1 cellular context compared by ENCODE assay signal in the genomic region with DNA sequence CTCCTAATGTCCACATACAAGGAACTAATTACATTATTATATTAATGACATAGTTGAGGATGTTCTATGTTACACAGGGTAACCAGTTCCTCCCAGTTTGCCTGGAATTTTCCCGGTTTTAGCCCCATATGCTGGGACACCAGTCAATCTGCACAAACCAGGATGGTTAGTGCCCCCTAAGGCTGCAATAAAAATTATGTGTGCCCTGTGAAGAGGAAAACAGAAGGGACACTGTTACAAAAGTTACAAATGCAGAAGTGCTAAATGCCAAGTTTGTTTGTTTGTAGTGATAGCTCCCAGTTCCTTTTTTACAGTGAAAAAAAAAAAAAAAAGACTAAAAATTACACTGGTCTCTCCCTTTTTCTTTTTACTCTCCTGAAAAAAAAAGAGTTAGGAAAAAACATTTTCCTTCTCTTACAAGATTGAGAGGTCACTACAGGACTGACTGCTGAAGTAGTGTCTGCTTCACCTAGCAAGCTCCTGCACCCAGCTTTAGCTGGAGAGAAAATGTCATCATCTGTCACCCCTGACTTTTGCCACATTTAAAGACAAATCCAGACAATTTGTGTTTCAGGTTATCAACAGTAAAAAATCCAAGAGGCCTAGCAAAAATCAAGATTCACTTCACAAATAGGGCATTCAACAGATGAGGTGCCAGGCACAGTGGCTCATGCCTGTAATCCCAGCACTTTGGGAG.
TF ChIP-seq lines count a peak whose summit lies in the region.

No MANE protein-coding gene starts in this region.

TF ChIP-seq in GM12878, 131 proteins besides CTCF, POLR2A, EP300 and RAD21 (continued from another document):
- TF ChIP-seq RUNX3 (IDR thresholded peaks at IDR 0.05; ENCODE audit: low read length) (no peak), ZNF384 (IDR thresholded peaks at IDR 0.05; ENCODE audit: borderline replicate concordance, low read depth, low read length) (peak; percentile 90), NBN (IDR thresholded peaks at IDR 0.05) (no peak), CREB1 (IDR thresholded peaks at IDR 0.05; ENCODE audit: low read depth) (no peak), NFYA (IDR thresholded peaks at IDR 0.05; ENCODE audit: borderline replicate concordance, low read depth, low read length) (no peak), NRF1 (conservative IDR thresholded peaks at IDR 0.05; ENCODE audit: low read depth, low read length) (no peak), SPI1 (IDR thresholded peaks at IDR 0.05; ENCODE audit: borderline replicate concordance, insufficient read depth, low read depth, low read length) (peak; percentile 93), IRF4 (IDR thresholded peaks at IDR 0.05; ENCODE audit: low read depth, low read length) (peak; percentile 18; the same call in 1 of the 2 replicates), SUZ12 (IDR thresholded peaks at IDR 0.05; ENCODE audit: unreplicated experiment) (no peak), PAX8 (IDR thresholded peaks at IDR 0.05) (0 out of 2 replicates have a peak, but pooled peaks have one; percentile 18), TAF1 (IDR thresholded peaks at IDR 0.05; ENCODE audit: borderline replicate concordance, low read depth, low read length) (no peak), IKZF2 (IDR thresholded peaks at IDR 0.05) (peak; percentile 47 to 54; a peak in 3 of 4 replicates)
- TF ChIP-seq, protein P1, sequence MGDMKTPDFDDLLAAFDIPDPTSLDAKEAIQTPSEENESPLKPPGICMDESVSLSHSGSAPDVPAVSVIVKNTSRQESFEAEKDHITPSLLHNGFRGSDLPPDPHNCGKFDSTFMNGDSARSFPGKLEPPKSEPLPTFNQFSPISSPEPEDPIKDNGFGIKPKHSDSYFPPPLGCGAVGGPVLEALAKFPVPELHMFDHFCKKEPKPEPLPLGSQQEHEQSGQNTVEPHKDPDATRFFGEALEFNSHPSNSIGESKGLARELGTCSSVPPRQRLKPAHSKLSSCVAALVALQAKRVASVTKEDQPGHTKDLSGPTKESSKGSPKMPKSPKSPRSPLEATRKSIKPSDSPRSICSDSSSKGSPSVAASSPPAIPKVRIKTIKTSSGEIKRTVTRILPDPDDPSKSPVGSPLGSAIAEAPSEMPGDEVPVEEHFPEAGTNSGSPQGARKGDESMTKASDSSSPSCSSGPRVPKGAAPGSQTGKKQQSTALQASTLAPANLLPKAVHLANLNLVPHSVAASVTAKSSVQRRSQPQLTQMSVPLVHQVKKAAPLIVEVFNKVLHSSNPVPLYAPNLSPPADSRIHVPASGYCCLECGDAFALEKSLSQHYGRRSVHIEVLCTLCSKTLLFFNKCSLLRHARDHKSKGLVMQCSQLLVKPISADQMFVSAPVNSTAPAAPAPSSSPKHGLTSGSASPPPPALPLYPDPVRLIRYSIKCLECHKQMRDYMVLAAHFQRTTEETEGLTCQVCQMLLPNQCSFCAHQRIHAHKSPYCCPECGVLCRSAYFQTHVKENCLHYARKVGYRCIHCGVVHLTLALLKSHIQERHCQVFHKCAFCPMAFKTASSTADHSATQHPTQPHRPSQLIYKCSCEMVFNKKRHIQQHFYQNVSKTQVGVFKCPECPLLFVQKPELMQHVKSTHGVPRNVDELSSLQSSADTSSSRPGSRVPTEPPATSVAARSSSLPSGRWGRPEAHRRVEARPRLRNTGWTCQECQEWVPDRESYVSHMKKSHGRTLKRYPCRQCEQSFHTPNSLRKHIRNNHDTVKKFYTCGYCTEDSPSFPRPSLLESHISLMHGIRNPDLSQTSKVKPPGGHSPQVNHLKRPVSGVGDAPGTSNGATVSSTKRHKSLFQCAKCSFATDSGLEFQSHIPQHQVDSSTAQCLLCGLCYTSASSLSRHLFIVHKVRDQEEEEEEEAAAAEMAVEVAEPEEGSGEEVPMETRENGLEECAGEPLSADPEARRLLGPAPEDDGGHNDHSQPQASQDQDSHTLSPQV (IDR thresholded peaks at IDR 0.05), result no peak
- TF ChIP-seq, protein P2, sequence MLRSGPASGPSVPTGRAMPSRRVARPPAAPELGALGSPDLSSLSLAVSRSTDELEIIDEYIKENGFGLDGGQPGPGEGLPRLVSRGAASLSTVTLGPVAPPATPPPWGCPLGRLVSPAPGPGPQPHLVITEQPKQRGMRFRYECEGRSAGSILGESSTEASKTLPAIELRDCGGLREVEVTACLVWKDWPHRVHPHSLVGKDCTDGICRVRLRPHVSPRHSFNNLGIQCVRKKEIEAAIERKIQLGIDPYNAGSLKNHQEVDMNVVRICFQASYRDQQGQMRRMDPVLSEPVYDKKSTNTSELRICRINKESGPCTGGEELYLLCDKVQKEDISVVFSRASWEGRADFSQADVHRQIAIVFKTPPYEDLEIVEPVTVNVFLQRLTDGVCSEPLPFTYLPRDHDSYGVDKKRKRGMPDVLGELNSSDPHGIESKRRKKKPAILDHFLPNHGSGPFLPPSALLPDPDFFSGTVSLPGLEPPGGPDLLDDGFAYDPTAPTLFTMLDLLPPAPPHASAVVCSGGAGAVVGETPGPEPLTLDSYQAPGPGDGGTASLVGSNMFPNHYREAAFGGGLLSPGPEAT (IDR thresholded peaks at IDR 0.05; ENCODE audit: low read depth), result peak; percentile 54; the same call in 1 of the 2 replicates
- TF ChIP-seq, protein P3, sequence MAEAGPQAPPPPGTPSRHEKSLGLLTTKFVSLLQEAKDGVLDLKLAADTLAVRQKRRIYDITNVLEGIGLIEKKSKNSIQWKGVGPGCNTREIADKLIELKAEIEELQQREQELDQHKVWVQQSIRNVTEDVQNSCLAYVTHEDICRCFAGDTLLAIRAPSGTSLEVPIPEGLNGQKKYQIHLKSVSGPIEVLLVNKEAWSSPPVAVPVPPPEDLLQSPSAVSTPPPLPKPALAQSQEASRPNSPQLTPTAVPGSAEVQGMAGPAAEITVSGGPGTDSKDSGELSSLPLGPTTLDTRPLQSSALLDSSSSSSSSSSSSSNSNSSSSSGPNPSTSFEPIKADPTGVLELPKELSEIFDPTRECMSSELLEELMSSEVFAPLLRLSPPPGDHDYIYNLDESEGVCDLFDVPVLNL (IDR thresholded peaks at IDR 0.05; ENCODE audit: low read depth, low read length), result no peak
- TF ChIP-seq, protein P4, sequence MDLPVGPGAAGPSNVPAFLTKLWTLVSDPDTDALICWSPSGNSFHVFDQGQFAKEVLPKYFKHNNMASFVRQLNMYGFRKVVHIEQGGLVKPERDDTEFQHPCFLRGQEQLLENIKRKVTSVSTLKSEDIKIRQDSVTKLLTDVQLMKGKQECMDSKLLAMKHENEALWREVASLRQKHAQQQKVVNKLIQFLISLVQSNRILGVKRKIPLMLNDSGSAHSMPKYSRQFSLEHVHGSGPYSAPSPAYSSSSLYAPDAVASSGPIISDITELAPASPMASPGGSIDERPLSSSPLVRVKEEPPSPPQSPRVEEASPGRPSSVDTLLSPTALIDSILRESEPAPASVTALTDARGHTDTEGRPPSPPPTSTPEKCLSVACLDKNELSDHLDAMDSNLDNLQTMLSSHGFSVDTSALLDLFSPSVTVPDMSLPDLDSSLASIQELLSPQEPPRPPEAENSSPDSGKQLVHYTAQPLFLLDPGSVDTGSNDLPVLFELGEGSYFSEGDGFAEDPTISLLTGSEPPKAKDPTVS (IDR thresholded peaks at IDR 0.05; ENCODE audit: low read depth, low read length), result no peak
- TF ChIP-seq, protein P5, sequence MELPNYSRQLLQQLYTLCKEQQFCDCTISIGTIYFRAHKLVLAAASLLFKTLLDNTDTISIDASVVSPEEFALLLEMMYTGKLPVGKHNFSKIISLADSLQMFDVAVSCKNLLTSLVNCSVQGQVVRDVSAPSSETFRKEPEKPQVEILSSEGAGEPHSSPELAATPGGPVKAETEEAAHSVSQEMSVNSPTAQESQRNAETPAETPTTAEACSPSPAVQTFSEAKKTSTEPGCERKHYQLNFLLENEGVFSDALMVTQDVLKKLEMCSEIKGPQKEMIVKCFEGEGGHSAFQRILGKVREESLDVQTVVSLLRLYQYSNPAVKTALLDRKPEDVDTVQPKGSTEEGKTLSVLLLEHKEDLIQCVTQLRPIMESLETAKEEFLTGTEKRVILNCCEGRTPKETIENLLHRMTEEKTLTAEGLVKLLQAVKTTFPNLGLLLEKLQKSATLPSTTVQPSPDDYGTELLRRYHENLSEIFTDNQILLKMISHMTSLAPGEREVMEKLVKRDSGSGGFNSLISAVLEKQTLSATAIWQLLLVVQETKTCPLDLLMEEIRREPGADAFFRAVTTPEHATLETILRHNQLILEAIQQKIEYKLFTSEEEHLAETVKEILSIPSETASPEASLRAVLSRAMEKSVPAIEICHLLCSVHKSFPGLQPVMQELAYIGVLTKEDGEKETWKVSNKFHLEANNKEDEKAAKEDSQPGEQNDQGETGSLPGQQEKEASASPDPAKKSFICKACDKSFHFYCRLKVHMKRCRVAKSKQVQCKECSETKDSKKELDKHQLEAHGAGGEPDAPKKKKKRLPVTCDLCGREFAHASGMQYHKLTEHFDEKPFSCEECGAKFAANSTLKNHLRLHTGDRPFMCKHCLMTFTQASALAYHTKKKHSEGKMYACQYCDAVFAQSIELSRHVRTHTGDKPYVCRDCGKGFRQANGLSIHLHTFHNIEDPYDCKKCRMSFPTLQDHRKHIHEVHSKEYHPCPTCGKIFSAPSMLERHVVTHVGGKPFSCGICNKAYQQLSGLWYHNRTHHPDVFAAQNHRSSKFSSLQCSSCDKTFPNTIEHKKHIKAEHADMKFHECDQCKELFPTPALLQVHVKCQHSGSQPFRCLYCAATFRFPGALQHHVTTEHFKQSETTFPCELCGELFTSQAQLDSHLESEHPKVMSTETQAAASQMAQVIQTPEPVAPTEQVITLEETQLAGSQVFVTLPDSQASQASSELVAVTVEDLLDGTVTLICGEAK (IDR thresholded peaks at IDR 0.05; ENCODE audit: borderline replicate concordance), result no peak
